ENCODE assay signal across 9 cellular contexts in genomic region chr14:77076118-77076631, GRCh38. TPM values are rescaled to one million over a fixed set of nuclear protein-coding genes. Genes with fewer than 3 reads are reported as not detected.
DNase-seq lines count a peak whose midpoint lies in the region; ATAC-seq and TF ChIP-seq lines count a peak whose summit lies in the region.
"Had no signal": no experiment of that assay in that cellular context is flagged by ENCODE, and none has a peak within 500 bp of the region (broad histone marks: within the 10 kb centered on the region; RNA-seq: fewer than 3 reads in every experiment).

No MANE protein-coding gene starts in this region.

- peak overlapping the region; percentile 69 for H3K4me3 Mint-ChIP-seq in endothelial cell (ENCODE audit: unreplicated experiment)

- no peaks in the 10 kb centered on the region for H4K20me1 ChIP-seq in smooth muscle cell (ENCODE audit: low read depth)

- H3K4me3 ChIP-seq in right lobe of liver (peak overlapping the region in 2 of 3 donors; percentile 31 to 38), smooth muscle cell (no peak overlapping the region)

- no peaks in the 10 kb centered on the region for H3K79me2 ChIP-seq in smooth muscle cell (ENCODE audit: low read depth)

- H3F3A ChIP-seq in smooth muscle cell (ENCODE audit: low read depth) = no peaks in the 10 kb centered on the region

- intact Hi-C loops in right lobe of liver (cut with DNase I) = no loop called here

- peaks cover 40% of the 10 kb centered on the region for H3K4me1 Mint-ChIP-seq in endothelial cell (ENCODE audit: unreplicated experiment)

- H3K9me3 Mint-ChIP-seq in endothelial cell (ENCODE audit: unreplicated experiment) = no peaks in the 10 kb centered on the region

- ATAC-seq in right lobe of liver (peak; percentile 85 to 88 (median 86)), GM18907 (IDR thresholded peaks at IDR 0.05; ENCODE audit: unreplicated experiment) (no peak), HG02870 (IDR thresholded peaks at IDR 0.05; ENCODE audit: unreplicated experiment) (no peak)

- H3K4me1 ChIP-seq in right lobe of liver (peaks cover 0 to 24% (median 6%) of the 10 kb centered on the region in 4 donors), smooth muscle cell (ENCODE audit: low read depth) (peaks cover 12% of the 10 kb centered on the region)

- WGBS in right lobe of liver (ENCODE audit: insufficient coverage, low coverage, low lambda C conversion rate, missing lambda C conversion rate) = 12% methylated on average over 10 of the region's 10 CpGs
- WGBS in smooth muscle cell (ENCODE audit: low lambda C conversion rate) = 24% methylated on average over 10 of the region's 10 CpGs

- TF ChIP-seq POLR2A in right lobe of liver (IDR thresholded peaks at IDR 0.05) = peak; percentile 75
- no peak for TF ChIP-seq POLR2A in erythroblast (IDR thresholded peaks at IDR 0.05; ENCODE audit: low read length)

- peaks cover 2% of the 10 kb centered on the region for H3K27me3 Mint-ChIP-seq in endothelial cell (ENCODE audit: unreplicated experiment)

- H3K27ac ChIP-seq in right lobe of liver (peak overlapping the region; percentile 85 to 94 (median 87)), smooth muscle cell (ENCODE audit: low read depth) (peak overlapping the region; percentile 21)

- peak overlapping the region; percentile 63 for H3K4me2 ChIP-seq in smooth muscle cell

- H3K36me3 ChIP-seq in right lobe of liver = no peaks in the 10 kb centered on the region
- H3K36me3 ChIP-seq in smooth muscle cell (ENCODE audit: low read depth) = no peaks in the 10 kb centered on the region

- H3K36me3 Mint-ChIP-seq in endothelial cell (ENCODE audit: low read depth, unreplicated experiment) = peaks cover 5% of the 10 kb centered on the region

- no peak overlapping the region for H3K9ac ChIP-seq in smooth muscle cell (ENCODE audit: low read depth)

- peak; percentile 81 for DNase-seq in LHCN-M2 (ENCODE audit: low read depth)
- DNase-seq in endothelial cell (ENCODE audit: low spot score) = peak; percentile 69
- DNase-seq in right lobe of liver = peak; percentile 71 to 87 (median 83)
- no peak for DNase-seq in smooth muscle cell (lab: John Stamatoyannopoulos, UW; ENCODE audit: unreplicated experiment)
- DNase-seq in erythroblast (lab: John Stamatoyannopoulos, UW) = no peak
- DNase-seq in activated gamma-delta T cell (lab: John Stamatoyannopoulos, UW) = no peak
- DNase-seq: NCI-H1105 treated with DMSO at 0.1 percent for 48 hours had no signal

- H3K27me3 ChIP-seq in right lobe of liver (no peaks in the 10 kb centered on the region), smooth muscle cell (ENCODE audit: low read depth) (no peaks in the 10 kb centered on the region)

- TF ChIP-seq CTCF in endothelial cell (IDR thresholded peaks at IDR 0.05; ENCODE audit: unreplicated experiment) (no peak), right lobe of liver (IDR thresholded peaks at IDR 0.05) (no peak), smooth muscle cell (IDR thresholded peaks at IDR 0.05; ENCODE audit: borderline replicate concordance, insufficient read depth, poor library complexity, severe bottlenecking) (no peak)

- no peaks in the 10 kb centered on the region for H3K9me3 ChIP-seq in right lobe of liver
- H3K9me3 ChIP-seq in smooth muscle cell (replicated peaks; ENCODE audit: low read depth) = no peaks in the 10 kb centered on the region

- peak overlapping the region; percentile 72 for H2AFZ ChIP-seq in smooth muscle cell (ENCODE audit: low read depth)

- H3K27ac Mint-ChIP-seq in endothelial cell (ENCODE audit: unreplicated experiment) = peak overlapping the region; percentile 98

RNA-seq across cellular contexts. Expression of gene CIPC, which starts 21.9 kb away (rescaled TPM):
- total RNA-seq in LHCN-M2 (2014; rRNA removed) (12.8 and 13.0 TPM in 2 replicates), endothelial cell (ENCODE audit: unreplicated experiment) (42.4 TPM), right lobe of liver (10 to 100 TPM; 10.4 to 18.7 (median 12.7) TPM), smooth muscle cell (14.3 and 15.1 TPM in 2 replicates)
- 3.3 TPM for polyA plus RNA-seq in LHCN-M2 (2012)
- polyA plus RNA-seq in smooth muscle cell = 3.6 and 5.6 TPM in 2 replicates

RNA-seq across cellular contexts. Expression of gene IRF2BPL, which starts 47.7 kb away (rescaled TPM):
- total RNA-seq in LHCN-M2 (2014; rRNA removed) (49.7 and 56.7 TPM in 2 replicates), endothelial cell (ENCODE audit: unreplicated experiment) (8.6 TPM), right lobe of liver (10 to 100 TPM; 11.7 to 18.1 (median 13.7) TPM), smooth muscle cell (33.2 and 33.9 TPM in 2 replicates)
- polyA plus RNA-seq in LHCN-M2 (2012) = 16.9 TPM
- polyA plus RNA-seq in smooth muscle cell = 58.0 and 66.3 TPM in 2 replicates

Comparison
In these comparisons a context has a peak if more than half of its experiments do, and no peak if none do; other contexts are left out.
1. DNase-seq: peak in LHCN-M2 (single experiment), endothelial cell (single experiment) and right lobe of liver (3 of 3); none in smooth muscle cell (single experiment), erythroblast (0 of 2) and activated gamma-delta T cell (single experiment).
2. ATAC-seq: peak in right lobe of liver (4 of 4); none in GM18907 (single experiment) and HG02870 (single experiment).